In genomic region chr15:94363382-94363781, GRCh38 we compare ENCODE assay signal across 22 cellular contexts.
DNase-seq lines count a peak whose midpoint lies in the region; ATAC-seq and TF ChIP-seq lines count a peak whose summit lies in the region.
"Had no signal": no experiment of that assay in that cellular context is flagged by ENCODE, and none has a peak within 500 bp of the region (broad histone marks: within the 10 kb centered on the region; RNA-seq: fewer than 3 reads in every experiment).

No MANE protein-coding gene starts in this region.

- no peaks in the 10 kb centered on the region for H3K27me3 ChIP-seq in mesenchymal stem cell (ENCODE audit: control insufficient read depth in 1 of 2, insufficient read depth in 1 of 2, low read length in 2 of 2)
- H3K27me3 ChIP-seq: BE2C; BLaER1 treated with 17β-estradiol and CSF1 and Interleukin-3, amounts not matched to agents 10 nM and 100 nM had no signal

- H3K27me3 Mint-ChIP-seq in natural killer cell (ENCODE audit: low read depth in 2 of 2) (no peaks in the 10 kb centered on the region), nephron progenitor cell (ENCODE audit: low read depth, poor library complexity) (no peaks in the 10 kb centered on the region)
- no peaks in the 10 kb centered on the region for H3K27me3 Mint-ChIP-seq in natural killer cell treated with Interleukin-12 subunit alpha and Interleukin-12 subunit beta and Interleukin-15 and Interleukin-18, amount 100 ng/mL, for 72 hours
- H3K27me3 Mint-ChIP-seq in activated naive CD8-positive, alpha-beta T cell treated with anti-CD3 and anti-CD28 coated beads for 36 hours, result no peaks in the 10 kb centered on the region
- H3K27me3 Mint-ChIP-seq: CD4-positive, alpha-beta memory T cell had no signal

- H3K27ac Mint-ChIP-seq in natural killer cell (peak overlapping the region; percentile 3 to 81), nephron progenitor cell (peak overlapping the region; percentile 75)
- peak overlapping the region in 1 of 2 donors; percentile 40 for H3K27ac Mint-ChIP-seq in natural killer cell treated with Interleukin-12 subunit alpha and Interleukin-12 subunit beta and Interleukin-15 and Interleukin-18, amount 100 ng/mL, for 72 hours
- H3K27ac Mint-ChIP-seq in activated naive CD8-positive, alpha-beta T cell treated with anti-CD3 and anti-CD28 coated beads for 36 hours, result no peak overlapping the region
- H3K27ac Mint-ChIP-seq: CD14-positive monocyte; CD4-positive, alpha-beta memory T cell; HFFc6 had no signal

- no peak overlapping the region for H2BK12ac ChIP-seq in mesenchymal stem cell (ENCODE audit: low read length in 2 of 2)

- no peak for DNase-seq in natural killer cell
- no peak for DNase-seq in natural killer cell treated with Interleukin-12 subunit alpha and Interleukin-12 subunit beta and Interleukin-15 and Interleukin-18, amount 100 ng/mL, for 72 hours (ENCODE audit: low spot score)
- no peak for DNase-seq in mesenchymal stem cell
- DNase-seq in nephron progenitor cell, result no peak
- DNase-seq in CD1c-positive myeloid dendritic cell (ENCODE audit: extremely low spot score), result no peak
- DNase-seq in AG20443 (ENCODE audit: low spot score), result no peak
- DNase-seq in activated naive CD8-positive, alpha-beta T cell treated with anti-CD3 and anti-CD28 coated beads for 36 hours, result no peak
- DNase-seq: 8988T; ACHN; BE2C; Calu3; CD4-positive, alpha-beta memory T cell; COR-L47; DMS53; DMS79 treated with DMSO at 0.1 percent for 48 hours; GF-D8; GOT3; HFFc6 had no signal

- no peak overlapping the region for H4K91ac ChIP-seq in mesenchymal stem cell (ENCODE audit: low read length)

- no peaks in the 10 kb centered on the region for H3K9me3 ChIP-seq in mesenchymal stem cell (ENCODE audit: control insufficient read depth, low read length)
- H3K9me3 ChIP-seq: A549; BE2C; BLaER1 treated with 17β-estradiol and CSF1 and Interleukin-3, amounts not matched to agents 10 nM and 100 nM; HAP-1 had no signal

- peak overlapping the region; percentile 57 for H4K8ac ChIP-seq in mesenchymal stem cell (ENCODE audit: low read length)

- intact Hi-C loops in natural killer cell (cut with micrococcal nuclease), result no loop called here

- H3K18ac ChIP-seq in mesenchymal stem cell (ENCODE audit: low read depth in 1 of 2, low read length in 2 of 2), result no peak overlapping the region

- no peak for TF ChIP-seq CTCF in natural killer cell (IDR thresholded peaks at IDR 0.05)
- no peak for TF ChIP-seq CTCF in nephron progenitor cell (IDR thresholded peaks at IDR 0.05)

- no peak overlapping the region for H2BK5ac ChIP-seq in mesenchymal stem cell (ENCODE audit: low read depth, low read length, poor library complexity, severe bottlenecking)

- no peak overlapping the region for H2BK120ac ChIP-seq in mesenchymal stem cell (ENCODE audit: low read depth, low read length)

- H3K27ac ChIP-seq in mesenchymal stem cell (ENCODE audit: low read length, poor library complexity, severe bottlenecking), result no peak overlapping the region
- H3K27ac ChIP-seq: A549; BLaER1 treated with 17β-estradiol and CSF1 and Interleukin-3, amounts not matched to agents 10 nM and 100 nM had no signal

- no peak overlapping the region for H2AFZ ChIP-seq in mesenchymal stem cell (ENCODE audit: low read depth, low read length)

- no peak overlapping the region for H3K23ac ChIP-seq in mesenchymal stem cell (ENCODE audit: low read length in 2 of 2)

- WGBS in mesenchymal stem cell, result 86% methylated on average over 4 of the region's 4 CpGs

- peaks cover 4 to 14% of the 10 kb centered on the region in 2 experiments for H3K36me3 ChIP-seq in mesenchymal stem cell (ENCODE audit: control insufficient read depth in 1 of 2, insufficient read depth in 2 of 2, low read depth in 1 of 2, low read length in 2 of 2)
- H3K36me3 ChIP-seq: BE2C, HAP-1 had no signal

- H3K36me3 Mint-ChIP-seq in natural killer cell, result peaks cover 22% of the 10 kb centered on the region
- peaks cover 39% of the 10 kb centered on the region for H3K36me3 Mint-ChIP-seq in natural killer cell treated with Interleukin-12 subunit alpha and Interleukin-12 subunit beta and Interleukin-15 and Interleukin-18, amount 100 ng/mL, for 72 hours
- H3K36me3 Mint-ChIP-seq in nephron progenitor cell (ENCODE audit: low read depth), result no peaks in the 10 kb centered on the region
- H3K36me3 Mint-ChIP-seq in activated naive CD8-positive, alpha-beta T cell treated with anti-CD3 and anti-CD28 coated beads for 36 hours, result peaks cover 7% of the 10 kb centered on the region

- H3K4me1 Mint-ChIP-seq in natural killer cell (peaks cover 49 to 54% of the 10 kb centered on the region in 2 donors), nephron progenitor cell (peaks cover 78% of the 10 kb centered on the region)
- peaks cover 33 to 35% of the 10 kb centered on the region in 2 donors for H3K4me1 Mint-ChIP-seq in natural killer cell treated with Interleukin-12 subunit alpha and Interleukin-12 subunit beta and Interleukin-15 and Interleukin-18, amount 100 ng/mL, for 72 hours (ENCODE audit: low read depth in 2 of 2)
- H3K4me1 Mint-ChIP-seq in activated naive CD8-positive, alpha-beta T cell treated with anti-CD3 and anti-CD28 coated beads for 36 hours, result no peaks in the 10 kb centered on the region
- H3K4me1 Mint-ChIP-seq: CD4-positive, alpha-beta memory T cell had no signal

- H3K4me3 ChIP-seq in mesenchymal stem cell (ENCODE audit: insufficient read depth in 1 of 2, low read depth in 1 of 2, low read length in 2 of 2), result no peak overlapping the region
- H3K4me3 ChIP-seq: A549; BLaER1 treated with 17β-estradiol and CSF1 and Interleukin-3, amounts not matched to agents 10 nM and 100 nM; HAP-1 had no signal

- H3K79me1 ChIP-seq in mesenchymal stem cell (replicated peaks; ENCODE audit: low read length, poor library complexity, severe bottlenecking), result no peaks in the 10 kb centered on the region

- no peak for ATAC-seq in natural killer cell
- ATAC-seq in natural killer cell treated with Interleukin-12 subunit alpha and Interleukin-12 subunit beta and Interleukin-15 and Interleukin-18, amount 100 ng/mL, for 72 hours, result no peak
- ATAC-seq: A549 had no signal

- H3K4me2 ChIP-seq in mesenchymal stem cell (ENCODE audit: low read length, poor library complexity, severe bottlenecking), result no peak overlapping the region
- H3K4me2 ChIP-seq: A549; BLaER1 treated with 17β-estradiol and CSF1 and Interleukin-3, amounts not matched to agents 10 nM and 100 nM had no signal

- H2AK5ac ChIP-seq in mesenchymal stem cell (ENCODE audit: low read length, severe bottlenecking), result no peak overlapping the region

- no peak overlapping the region for H3K4ac ChIP-seq in mesenchymal stem cell (ENCODE audit: low read depth in 1 of 2, low read length in 2 of 2)

- H3K4me3 Mint-ChIP-seq in natural killer cell (no peak overlapping the region), nephron progenitor cell (peak overlapping the region; percentile 10)
- H3K4me3 Mint-ChIP-seq in natural killer cell treated with Interleukin-12 subunit alpha and Interleukin-12 subunit beta and Interleukin-15 and Interleukin-18, amount 100 ng/mL, for 72 hours, result no peak overlapping the region
- H3K4me3 Mint-ChIP-seq in activated naive CD8-positive, alpha-beta T cell treated with anti-CD3 and anti-CD28 coated beads for 36 hours, result no peak overlapping the region
- H3K4me3 Mint-ChIP-seq: CD14-positive monocyte; CD4-positive, alpha-beta memory T cell; HFFc6 had no signal

- H3K9me3 Mint-ChIP-seq in natural killer cell, result no peaks in the 10 kb centered on the region
- H3K9me3 Mint-ChIP-seq in natural killer cell treated with Interleukin-12 subunit alpha and Interleukin-12 subunit beta and Interleukin-15 and Interleukin-18, amount 100 ng/mL, for 72 hours, result no peaks in the 10 kb centered on the region
- no peaks in the 10 kb centered on the region for H3K9me3 Mint-ChIP-seq in nephron progenitor cell
- no peaks in the 10 kb centered on the region for H3K9me3 Mint-ChIP-seq in activated naive CD8-positive, alpha-beta T cell treated with anti-CD3 and anti-CD28 coated beads for 36 hours
- H3K9me3 Mint-ChIP-seq: CD4-positive, alpha-beta memory T cell had no signal

- no peak overlapping the region for H2BK15ac ChIP-seq in mesenchymal stem cell (ENCODE audit: low read depth, poor library complexity, severe bottlenecking)

- no peak overlapping the region for H3K9ac ChIP-seq in mesenchymal stem cell (ENCODE audit: low read length)
- H3K9ac ChIP-seq: BLaER1 treated with 17β-estradiol and CSF1 and Interleukin-3, amounts not matched to agents 10 nM and 100 nM had no signal

- no peaks in the 10 kb centered on the region for H3K4me1 ChIP-seq in mesenchymal stem cell (ENCODE audit: control insufficient read depth, insufficient read depth, low read depth, low read length)
- H3K4me1 ChIP-seq: A549; BE2C; BLaER1 treated with 17β-estradiol and CSF1 and Interleukin-3, amounts not matched to agents 10 nM and 100 nM; HAP-1 had no signal

- no peak overlapping the region for H3K14ac ChIP-seq in mesenchymal stem cell (ENCODE audit: low read length in 2 of 2)
